Comparison of ENCODE assay signal across 1 cellular context in genomic region chr9:87184956-87185642, GRCh38.
TF ChIP-seq lines count a peak whose summit lies in the region.

No MANE protein-coding gene starts in this region.

TF ChIP-seq in IMR-90, 13 proteins besides CTCF, POLR2A, EP300 and RAD21 (continued from another document):
- TF ChIP-seq, protein P1, sequence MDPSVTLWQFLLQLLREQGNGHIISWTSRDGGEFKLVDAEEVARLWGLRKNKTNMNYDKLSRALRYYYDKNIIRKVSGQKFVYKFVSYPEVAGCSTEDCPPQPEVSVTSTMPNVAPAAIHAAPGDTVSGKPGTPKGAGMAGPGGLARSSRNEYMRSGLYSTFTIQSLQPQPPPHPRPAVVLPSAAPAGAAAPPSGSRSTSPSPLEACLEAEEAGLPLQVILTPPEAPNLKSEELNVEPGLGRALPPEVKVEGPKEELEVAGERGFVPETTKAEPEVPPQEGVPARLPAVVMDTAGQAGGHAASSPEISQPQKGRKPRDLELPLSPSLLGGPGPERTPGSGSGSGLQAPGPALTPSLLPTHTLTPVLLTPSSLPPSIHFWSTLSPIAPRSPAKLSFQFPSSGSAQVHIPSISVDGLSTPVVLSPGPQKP (IDR thresholded peaks at IDR 0.05; ENCODE audit: borderline replicate concordance, low read depth, low read length) = no peak
- TF ChIP-seq MXI1 (IDR thresholded peaks at IDR 0.05; ENCODE audit: borderline replicate concordance, low read depth, low read length) = no peak
- no peak for TF ChIP-seq SMC3 (IDR thresholded peaks at IDR 0.05; ENCODE audit: low read depth, low read length)
